10 cellular contexts compared by ENCODE assay signal in the genomic region with DNA sequence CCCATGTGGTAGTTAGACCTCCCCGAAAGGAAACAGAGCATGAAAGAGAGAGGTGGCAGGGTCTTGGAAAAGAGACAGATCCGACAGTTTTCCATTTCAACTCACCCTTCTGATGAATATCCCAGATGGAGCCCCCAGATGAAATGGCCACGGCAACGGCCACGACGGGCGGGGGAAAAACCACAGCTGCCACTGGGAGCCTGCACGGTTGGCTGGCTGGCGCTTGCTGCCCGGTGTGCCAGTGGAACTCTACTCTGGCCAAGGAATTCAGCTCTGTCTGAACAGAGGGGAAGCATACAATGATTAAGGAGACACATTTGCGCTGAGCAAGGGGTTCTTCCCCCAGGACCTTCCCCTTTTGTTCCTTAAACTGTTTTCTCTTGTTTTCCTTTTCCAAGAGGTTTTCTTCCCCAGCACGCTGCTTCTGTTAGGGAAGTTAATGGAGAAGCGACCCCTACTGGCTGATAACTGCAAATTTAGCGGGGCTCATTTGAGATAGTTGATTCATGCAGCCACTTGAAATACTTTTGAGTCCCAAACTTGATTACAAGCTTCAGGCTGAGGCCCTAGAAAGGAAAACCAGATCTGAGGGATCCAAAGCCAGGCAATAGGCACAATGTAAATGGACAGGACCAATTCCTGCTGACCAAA.
A peak's percentile ranks its signal among the peaks of the same experiment; 100 is the strongest.
DNase-seq lines count a peak whose midpoint lies in the region; ATAC-seq and TF ChIP-seq lines count a peak whose summit lies in the region.
"Had no signal": no experiment of that assay in that cellular context is flagged by ENCODE, and none has a peak within 500 bp of the region (broad histone marks: within the 10 kb centered on the region; RNA-seq: fewer than 3 reads in every experiment).

No MANE protein-coding gene starts in this region.

- H3K27ac Mint-ChIP-seq in chondrocyte (ENCODE audit: unreplicated experiment), result no peak overlapping the region
- no peak overlapping the region for H3K27ac Mint-ChIP-seq in progenitor cell of endocrine pancreas
- H3K27ac Mint-ChIP-seq in T-helper 17 cell, result no peak overlapping the region
- H3K27ac Mint-ChIP-seq: activated CD4-positive, alpha-beta memory T cell treated with anti-CD3 and anti-CD28 coated beads, Interleukin-2, amount 10 ng/mL, durations not matched to agents 7 days and 5 days had no signal

- H3K4me1 Mint-ChIP-seq in chondrocyte (ENCODE audit: low read depth) (no peaks in the 10 kb centered on the region), progenitor cell of endocrine pancreas (ENCODE audit: low read depth) (peaks cover under 1% of the 10 kb centered on the region), T-helper 17 cell (no peaks in the 10 kb centered on the region)
- H3K4me1 Mint-ChIP-seq: activated CD4-positive, alpha-beta memory T cell treated with anti-CD3 and anti-CD28 coated beads, Interleukin-2, amount 10 ng/mL, durations not matched to agents 7 days and 5 days had no signal

- DNase-seq in H4 (ENCODE audit: low spot score), result peak; percentile 23
- DNase-seq in NCI-H1694 treated with DMSO at 0.1 percent for 48 hours (lab: John Stamatoyannopoulos, UW), result peak; percentile 41
- DNase-seq in chondrocyte (ENCODE audit: low spot score), result no peak
- DNase-seq in progenitor cell of endocrine pancreas (ENCODE audit: low spot score, unreplicated experiment), result no peak
- no peak for DNase-seq in HPDE6-E6E7 (ENCODE audit: extremely low spot score)
- DNase-seq in T-helper 17 cell, result no peak
- DNase-seq: activated CD4-positive, alpha-beta memory T cell treated with anti-CD3 and anti-CD28 coated beads, Interleukin-2, amount 10 ng/mL, durations not matched to agents 7 days and 5 days; activated naive CD4-positive, alpha-beta T cell treated with anti-CD3 and anti-CD28 coated beads, Interleukin-2, amount 50 U/mL, for 16 hours; stomach had no signal

- ATAC-seq in GM18517 (IDR thresholded peaks at IDR 0.05; ENCODE audit: unreplicated experiment), result no peak
- no peak for ATAC-seq in T-helper 17 cell

- peak; percentile 71 for TF ChIP-seq CTCF in chondrocyte (IDR thresholded peaks at IDR 0.05)
- peak; percentile 45 for TF ChIP-seq CTCF in progenitor cell of endocrine pancreas (IDR thresholded peaks at IDR 0.05; ENCODE audit: unreplicated experiment)

- peaks cover 4% of the 10 kb centered on the region for H3K9me3 ChIP-seq in T-helper 17 cell (ENCODE audit: control insufficient read depth, low read length, poor library complexity, severe bottlenecking)

- H3K4me3 Mint-ChIP-seq in chondrocyte (ENCODE audit: unreplicated experiment), result no peak overlapping the region
- H3K4me3 Mint-ChIP-seq in progenitor cell of endocrine pancreas (ENCODE audit: low read depth), result no peak overlapping the region
- no peak overlapping the region for H3K4me3 Mint-ChIP-seq in T-helper 17 cell
- H3K4me3 Mint-ChIP-seq: activated CD4-positive, alpha-beta memory T cell treated with anti-CD3 and anti-CD28 coated beads, Interleukin-2, amount 10 ng/mL, durations not matched to agents 7 days and 5 days had no signal

- peaks cover 1% of the 10 kb centered on the region for H3K36me3 Mint-ChIP-seq in chondrocyte (ENCODE audit: low read depth)
- H3K36me3 Mint-ChIP-seq in progenitor cell of endocrine pancreas (ENCODE audit: insufficient read depth), result no peaks in the 10 kb centered on the region
- H3K36me3 Mint-ChIP-seq in T-helper 17 cell (ENCODE audit: low read depth), result no peaks in the 10 kb centered on the region

- H3K27me3 Mint-ChIP-seq in chondrocyte (ENCODE audit: low read depth) (no peaks in the 10 kb centered on the region), progenitor cell of endocrine pancreas (no peaks in the 10 kb centered on the region), T-helper 17 cell (no peaks in the 10 kb centered on the region)
- H3K27me3 Mint-ChIP-seq: activated CD4-positive, alpha-beta memory T cell treated with anti-CD3 and anti-CD28 coated beads, Interleukin-2, amount 10 ng/mL, durations not matched to agents 7 days and 5 days had no signal

- peaks cover 3% of the 10 kb centered on the region for H3K9me3 Mint-ChIP-seq in chondrocyte (ENCODE audit: low read depth)
- H3K9me3 Mint-ChIP-seq in progenitor cell of endocrine pancreas (ENCODE audit: low read depth), result peaks cover 7% of the 10 kb centered on the region

Comparison
In these comparisons a context has a peak if more than half of its experiments do, and no peak if none do; other contexts are left out.
1. DNase-seq: peak in H4 (single experiment) and NCI-H1694 treated with DMSO at 0.1 percent for 48 hours (single experiment); none in chondrocyte (single experiment), progenitor cell of endocrine pancreas (single experiment), HPDE6-E6E7 (single experiment) and T-helper 17 cell (0 of 3).